In genomic region chr12:93626160-93626559, GRCh38 we compare ENCODE assay signal across 21 cellular contexts. TPM values are rescaled to one million over a fixed set of nuclear protein-coding genes. Genes with fewer than 3 reads are reported as not detected.
DNase-seq lines count a peak whose midpoint lies in the region; ATAC-seq, FAIRE-seq and TF ChIP-seq lines count a peak whose summit lies in the region.
"Had no signal": no experiment of that assay in that cellular context is flagged by ENCODE, and none has a peak within 500 bp of the region (broad histone marks: within the 10 kb centered on the region; RNA-seq: fewer than 3 reads in every experiment).

No MANE protein-coding gene starts in this region.

- peaks cover 38% of the 10 kb centered on the region for H3K9me3 Mint-ChIP-seq in HFFc6
- no peaks in the 10 kb centered on the region for H3K9me3 Mint-ChIP-seq in naive thymus-derived CD8-positive, alpha-beta T cell
- H3K9me3 Mint-ChIP-seq: activated naive CD8-positive, alpha-beta T cell treated with anti-CD3 and anti-CD28 coated beads, Interleukin-2, amount 50 U/mL, for 24 hours; dendritic cell treated with granulocyte-macrophage colony-stimulating factor and Interleukin-4, amounts not matched to agents 40 ng/mL and 50 ng/mL, for 4 days had no signal

- H3K4me1 Mint-ChIP-seq in HFFc6 (ENCODE audit: low read depth) = peaks cover 48% of the 10 kb centered on the region
- H3K4me1 Mint-ChIP-seq in naive thymus-derived CD8-positive, alpha-beta T cell = no peaks in the 10 kb centered on the region
- H3K4me1 Mint-ChIP-seq: IgD-negative memory B cell, nephron had no signal

- POLR2A ChIA-PET in naive thymus-derived CD8-positive, alpha-beta T cell (lab: Charles Lee) = no interaction called here

- H3K36me3 ChIP-seq in hepatocyte (replicated peaks; ENCODE audit: insufficient read depth, low read depth) (no peaks in the 10 kb centered on the region), uterus (no peaks in the 10 kb centered on the region)
- H3K36me3 ChIP-seq: heart left ventricle had no signal

- H3K27me3 ChIP-seq in hepatocyte (no peaks in the 10 kb centered on the region), uterus (no peaks in the 10 kb centered on the region)
- H3K27me3 ChIP-seq: heart left ventricle had no signal

- no peak overlapping the region; the same call in 1 of the 2 replicates for H3K4me3 Mint-ChIP-seq in HFFc6
- no peak overlapping the region for H3K4me3 Mint-ChIP-seq in naive thymus-derived CD8-positive, alpha-beta T cell
- H3K4me3 Mint-ChIP-seq: activated naive CD8-positive, alpha-beta T cell treated with anti-CD3 and anti-CD28 coated beads, Interleukin-2, amount 50 U/mL, for 24 hours; dendritic cell treated with granulocyte-macrophage colony-stimulating factor and Interleukin-4, amounts not matched to agents 40 ng/mL and 50 ng/mL, for 4 days; IgD-negative memory B cell; nephron had no signal

- intact Hi-C loops in uterus (cut with DNase I; ENCODE audit: low total_unique reads) = no loop called here

- H3K27ac ChIP-seq in hepatocyte = peak overlapping the region; percentile 72
- peak overlapping the region; percentile 74 to 87 for H3K27ac ChIP-seq in uterus

- H3K27ac Mint-ChIP-seq in HFFc6 = peak overlapping the region; percentile 95
- H3K27ac Mint-ChIP-seq in naive thymus-derived CD8-positive, alpha-beta T cell = no peak overlapping the region
- H3K27ac Mint-ChIP-seq: activated naive CD8-positive, alpha-beta T cell treated with anti-CD3 and anti-CD28 coated beads, Interleukin-2, amount 50 U/mL, for 24 hours; dendritic cell treated with granulocyte-macrophage colony-stimulating factor and Interleukin-4, amounts not matched to agents 40 ng/mL and 50 ng/mL, for 4 days; IgD-negative memory B cell; nephron; progenitor cell of endocrine pancreas had no signal

- DNase-seq in HFFc6 (no peak), astrocyte of the hippocampus (ENCODE audit: low read depth, low spot score) (peak; percentile 37), hepatocyte (ENCODE audit: low spot score) (peak; percentile 23), uterus (no peak), HPDE6-E6E7 (ENCODE audit: extremely low spot score) (no peak), GM19239 (ENCODE audit: insufficient read length, low spot score) (no peak)
- no peak for DNase-seq in naive thymus-derived CD8-positive, alpha-beta T cell
- DNase-seq: activated CD4-positive, alpha-beta T cell treated with anti-CD3 and anti-CD28 coated beads, Interleukin-2, amount 50 U/mL, for 1 hour; activated effector memory CD4-positive, alpha-beta T cell treated with Interleukin-2 at 50 U/mL for 16 hours; activated naive CD8-positive, alpha-beta T cell treated with anti-CD3 and anti-CD28 coated beads, Interleukin-2, amount 50 U/mL, for 24 hours; DMS79; heart left ventricle; NCI-H2171; NCI-H524 treated with DMSO at 0.1 percent for 48 hours; RPMI8226; T-helper 9 cell had no signal

- no peak for ATAC-seq in naive thymus-derived CD8-positive, alpha-beta T cell
- ATAC-seq: activated naive CD8-positive, alpha-beta T cell treated with anti-CD3 and anti-CD28 coated beads, Interleukin-2, amount 50 U/mL, for 24 hours; heart left ventricle had no signal

- H4K20me1 ChIP-seq in hepatocyte (ENCODE audit: insufficient read depth, poor library complexity, severe bottlenecking) = no peaks in the 10 kb centered on the region

- no peak for FAIRE-seq in GM19239 (lab: Jason Lieb, UNC)
- FAIRE-seq: GM12891 had no signal

- no peaks in the 10 kb centered on the region for H3K79me2 ChIP-seq in hepatocyte

- TF ChIP-seq CTCF in HFFc6 (IDR thresholded peaks at IDR 0.05) = no peak
- no peak for TF ChIP-seq CTCF in hepatocyte (IDR thresholded peaks at IDR 0.05; ENCODE audit: poor library complexity)
- no peak for TF ChIP-seq CTCF in uterus (IDR thresholded peaks at IDR 0.05)

- peaks cover 41% of the 10 kb centered on the region for H3K36me3 Mint-ChIP-seq in HFFc6 (ENCODE audit: low read depth)
- no peaks in the 10 kb centered on the region for H3K36me3 Mint-ChIP-seq in naive thymus-derived CD8-positive, alpha-beta T cell

- 65% methylated on average over 4 of the region's 4 CpGs for WGBS in hepatocyte (ENCODE audit: low lambda C conversion rate, missing lambda C conversion rate)

- H3K4me2 ChIP-seq in hepatocyte = no peak overlapping the region

- no peak overlapping the region for H3K4me3 ChIP-seq in hepatocyte
- H3K4me3 ChIP-seq in uterus = no peak overlapping the region
- H3K4me3 ChIP-seq: heart left ventricle had no signal

- no peaks in the 10 kb centered on the region for H3K9me2 ChIP-seq in hepatocyte (replicated peaks; ENCODE audit: insufficient read depth)

- no peaks in the 10 kb centered on the region for H3K9me3 ChIP-seq in hepatocyte (ENCODE audit: low read depth)
- no peaks in the 10 kb centered on the region for H3K9me3 ChIP-seq in uterus

- H2AFZ ChIP-seq in hepatocyte = no peak overlapping the region

- H3K27me3 Mint-ChIP-seq in HFFc6 (ENCODE audit: insufficient read depth) = peaks cover 2% of the 10 kb centered on the region; the same call in 1 of the 2 replicates
- H3K27me3 Mint-ChIP-seq in naive thymus-derived CD8-positive, alpha-beta T cell = no peaks in the 10 kb centered on the region
- H3K27me3 Mint-ChIP-seq: activated naive CD8-positive, alpha-beta T cell treated with anti-CD3 and anti-CD28 coated beads, Interleukin-2, amount 50 U/mL, for 24 hours; IgD-negative memory B cell; progenitor cell of endocrine pancreas had no signal

- TF ChIP-seq POLR2A in uterus (IDR thresholded peaks at IDR 0.05) = no peak

- H3K4me1 ChIP-seq in hepatocyte (ENCODE audit: insufficient read depth) (no peaks in the 10 kb centered on the region), uterus (peaks cover 0 to 5% of the 10 kb centered on the region in 2 donors)

RNA-seq across cellular contexts. Expression of gene CRADD, which starts 51.0 kb away (rescaled TPM):
- total RNA-seq in HFFc6 (2021; fragmentation: NEBNext Ultra II Directional; extraction: Animal tissue kit (Norgen Biotek cat#: 25700)) = 10 to 100 TPM; 15.3 to 20.1 (median 17.9) TPM
- total RNA-seq in hepatocyte = 27.3 and 30.6 TPM in 2 replicates
- 19.5 and 20.9 TPM in 2 replicates for polyA plus RNA-seq in hepatocyte
- total RNA-seq in uterus = 100 to 1,000 TPM in 1 of 4 donors, 10 to 100 TPM in 3; 26.4 to 105 (median 49.2) TPM
- total RNA-seq in naive thymus-derived CD8-positive, alpha-beta T cell = 10 to 100 TPM in 1 of 2 experiments, 1 to 10 TPM in 1; 9.9 to 13.0 TPM
- 10 to 100 TPM; 12.1 to 13.7 (median 13.6) TPM for polyA plus RNA-seq in naive thymus-derived CD8-positive, alpha-beta T cell

RNA-seq across cellular contexts. Expression of gene SOCS2, which starts 53.7 kb away (rescaled TPM):
- total RNA-seq in HFFc6 (2021; fragmentation: NEBNext Ultra II Directional; extraction: Animal tissue kit (Norgen Biotek cat#: 25700)) = 10 to 100 TPM; 32.2 to 64.4 (median 58.8) TPM
- total RNA-seq in hepatocyte = 26.2 and 33.4 TPM in 2 replicates
- polyA plus RNA-seq in hepatocyte = 30.9 and 38.6 TPM in 2 replicates
- 100 to 1,000 TPM in 2 of 4 donors, 10 to 100 TPM in 2; 55.0 to 345 (median 112) TPM for total RNA-seq in uterus
- 1 to 10 TPM; 1.9 to 2.9 TPM for total RNA-seq in naive thymus-derived CD8-positive, alpha-beta T cell
- 10 to 100 TPM; 11.1 to 18.3 (median 16.0) TPM for polyA plus RNA-seq in naive thymus-derived CD8-positive, alpha-beta T cell

Comparison
In these comparisons a context has a peak if more than half of its experiments do, and no peak if none do; other contexts are left out.
1. DNase-seq: peak in astrocyte of the hippocampus (single experiment) and hepatocyte (single experiment); none in HFFc6 (single experiment), uterus (0 of 2), HPDE6-E6E7 (single experiment), naive thymus-derived CD8-positive, alpha-beta T cell (0 of 10) and GM19239 (single experiment).